10 cellular contexts compared by ENCODE assay signal in genomic region chr9:20625003-20625349, GRCh38. TPM values are rescaled to one million over a fixed set of nuclear protein-coding genes. Genes with fewer than 3 reads are reported as not detected.
DNase-seq lines count a peak whose midpoint lies in the region; ATAC-seq, FAIRE-seq and TF ChIP-seq lines count a peak whose summit lies in the region.
"Had no signal": no experiment of that assay in that cellular context is flagged by ENCODE, and none has a peak within 500 bp of the region (broad histone marks: within the 10 kb centered on the region; RNA-seq: fewer than 3 reads in every experiment).

No MANE protein-coding gene starts in this region.

- H3K27ac Mint-ChIP-seq in CD4-positive, alpha-beta T cell = peak overlapping the region; percentile 93
- no peak overlapping the region for H3K27ac Mint-ChIP-seq in nephron progenitor cell

- H3K27me3 ChIP-seq in CD4-positive, alpha-beta T cell (ENCODE audit: control insufficient read depth, insufficient read depth, low read length) = no peaks in the 10 kb centered on the region

- no peak for DNase-seq in CD4-positive, alpha-beta T cell
- DNase-seq in nephron progenitor cell = no peak
- DNase-seq in SKM-1 (lab: John Stamatoyannopoulos, UW; ENCODE audit: unreplicated experiment) = no peak
- DNase-seq in HUDEP-2 (lab: John Stamatoyannopoulos, UW; ENCODE audit: unreplicated experiment in 76 of 76) = no peak
- no peak for DNase-seq in NCI-H748 (lab: John Stamatoyannopoulos, UW; ENCODE audit: unreplicated experiment)
- DNase-seq: GOT3 had no signal

- POLR2A ChIA-PET in CD4-positive, alpha-beta T cell (lab: Charles Lee) = interaction anchor here (0.7 to 4.7 kb wide), 5 partner anchors 12 to 270 kb away, joined by 3 to 109 read pairs (median 5); partner anchors contain the start of gene FOCAD

- CTCF ChIA-PET in CD4-positive, alpha-beta T cell (lab: Charles Lee) = interaction anchor here (0.7 to 2.0 kb wide), 12 partner anchors 13 to 486 kb away, joined by 3 to 14 read pairs (median 4); partner anchors contain the start of gene FOCAD

- peaks cover 21% of the 10 kb centered on the region for H3K4me1 Mint-ChIP-seq in CD4-positive, alpha-beta T cell (ENCODE audit: low read depth)
- H3K4me1 Mint-ChIP-seq in nephron progenitor cell = peaks cover 37% of the 10 kb centered on the region

- ATAC-seq in CD4-positive, alpha-beta T cell (ENCODE audit: poor library complexity) = no peak
- ATAC-seq in GM18517 (IDR thresholded peaks at IDR 0.05; ENCODE audit: unreplicated experiment) = no peak

- no peaks in the 10 kb centered on the region for H3K36me3 ChIP-seq in KOPT-K1 (ENCODE audit: insufficient read depth, low read length)

- no peaks in the 10 kb centered on the region for H3K9me3 Mint-ChIP-seq in CD4-positive, alpha-beta T cell
- H3K9me3 Mint-ChIP-seq in nephron progenitor cell = no peaks in the 10 kb centered on the region

- peak overlapping the region; percentile 93 for H3K4me3 Mint-ChIP-seq in CD4-positive, alpha-beta T cell
- peak overlapping the region; percentile 90 for H3K4me3 Mint-ChIP-seq in nephron progenitor cell

- intact Hi-C loops in CD4-positive, alpha-beta T cell (cut with DNase I, micrococcal nuclease) = loop anchor here (1.0 to 10.0 kb wide), 6 partner anchors 16 to 698 kb away; no protein-coding TSS in a partner anchor

- FAIRE-seq in colon (lab: Jason Lieb, UNC) = peak; percentile 45
- FAIRE-seq: HTR-8/SVneo had no signal

- H3K36me3 Mint-ChIP-seq in CD4-positive, alpha-beta T cell (ENCODE audit: low read depth) = peaks cover 39% of the 10 kb centered on the region
- H3K36me3 Mint-ChIP-seq in nephron progenitor cell (ENCODE audit: low read depth) = no peaks in the 10 kb centered on the region

- no peaks in the 10 kb centered on the region for H3K27me3 Mint-ChIP-seq in CD4-positive, alpha-beta T cell
- H3K27me3 Mint-ChIP-seq in nephron progenitor cell (ENCODE audit: low read depth, poor library complexity) = peaks cover 5% of the 10 kb centered on the region

- peak; percentile 52 for TF ChIP-seq CTCF in CD4-positive, alpha-beta T cell (IDR thresholded peaks at IDR 0.05)
- TF ChIP-seq CTCF in nephron progenitor cell (IDR thresholded peaks at IDR 0.05) = peak; percentile 34

- no peak overlapping the region for H3K27ac ChIP-seq in CD4-positive, alpha-beta T cell (ENCODE audit: low read depth, low read length)
- peak overlapping the region; percentile 11 for H3K27ac ChIP-seq in KOPT-K1 (ENCODE audit: low read depth, low read length, poor library complexity, severe bottlenecking)

- no peaks in the 10 kb centered on the region for H3K9me3 ChIP-seq in CD4-positive, alpha-beta T cell (ENCODE audit: control insufficient read depth, low read length)
- no peaks in the 10 kb centered on the region for H3K9me3 ChIP-seq in KOPT-K1 (ENCODE audit: insufficient read depth, low read length, poor library complexity, severe bottlenecking)

RNA-seq across cellular contexts. Expression of gene MLLT3, which starts 2.7 kb away (rescaled TPM):
- total RNA-seq in CD4-positive, alpha-beta T cell = 10 to 100 TPM; 59.2 to 60.6 TPM

RNA-seq across cellular contexts. Expression of gene FOCAD, which starts 59.1 kb away (rescaled TPM):
- total RNA-seq in CD4-positive, alpha-beta T cell = 10 to 100 TPM; 12.4 to 14.1 TPM
